In the genomic region with DNA sequence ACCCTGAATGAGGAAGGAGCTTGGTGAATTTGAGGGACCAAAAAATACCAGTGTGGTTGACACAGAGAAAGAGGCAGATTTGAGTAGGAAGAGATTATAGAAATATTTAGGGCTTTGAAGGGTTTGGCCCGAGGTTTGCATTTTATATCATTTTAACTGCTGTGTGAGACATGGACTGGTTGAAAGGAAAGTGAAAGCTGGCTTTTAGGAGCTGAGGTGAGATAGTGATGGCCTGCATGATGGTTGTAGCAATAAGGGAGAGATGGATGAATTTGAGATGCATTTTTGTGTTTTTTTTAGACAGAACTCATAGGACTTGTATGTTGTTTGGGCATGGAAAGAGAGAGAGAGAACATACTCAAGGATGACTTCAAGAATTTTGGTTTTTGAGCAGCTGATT, we compare ENCODE assay signal across 12 cellular contexts. TPM values are rescaled to one million over a fixed set of nuclear protein-coding genes. Genes with fewer than 3 reads are reported as not detected.
DNase-seq lines count a peak whose midpoint lies in the region; ATAC-seq and TF ChIP-seq lines count a peak whose summit lies in the region.
"Had no signal": no experiment of that assay in that cellular context is flagged by ENCODE, and none has a peak within 500 bp of the region (broad histone marks: within the 10 kb centered on the region; RNA-seq: fewer than 3 reads in every experiment).

No MANE protein-coding gene starts in this region.

- H3K9me2 ChIP-seq in Loucy (replicated peaks; ENCODE audit: low read depth, low read length) = no peaks in the 10 kb centered on the region

- no peak for DNase-seq in activated CD4-positive, CD25-positive, alpha-beta regulatory T cell treated with anti-CD3 and anti-CD28 coated beads, Interleukin-2, amount 50 U/mL, for 72 hours
- DNase-seq in osteocyte (ENCODE audit: extremely low spot score, unreplicated experiment) (no peak), CD14-positive monocyte (ENCODE audit: low spot score) (no peak), D341Med (ENCODE audit: low spot score) (no peak), COLO668 (lab: John Stamatoyannopoulos, UW; ENCODE audit: unreplicated experiment) (no peak)
- DNase-seq: DMS53, NCI-H1105 treated with DMSO at 0.1 percent for 48 hours, NCI-H774 had no signal

- H3K9ac ChIP-seq in Loucy (ENCODE audit: low read depth, low read length, poor library complexity, severe bottlenecking) = no peak overlapping the region
- H3K9ac ChIP-seq: neural progenitor cell had no signal

- H3K27me3 ChIP-seq in Loucy (ENCODE audit: insufficient read depth, low read length, poor library complexity, severe bottlenecking) = no peaks in the 10 kb centered on the region
- H3K27me3 ChIP-seq: neural progenitor cell had no signal

- no peaks in the 10 kb centered on the region for H3K79me2 ChIP-seq in Loucy (ENCODE audit: insufficient read depth, low read length)

- H4K20me1 ChIP-seq in Loucy (ENCODE audit: insufficient read depth, low read length, poor library complexity, severe bottlenecking) = no peaks in the 10 kb centered on the region

- H3K4me3 Mint-ChIP-seq in osteocyte (ENCODE audit: unreplicated experiment) (no peak overlapping the region), CD14-positive monocyte (no peak overlapping the region)
- H3K4me3 Mint-ChIP-seq: neural progenitor cell had no signal

- peak overlapping the region; percentile 23 for H3K4me2 ChIP-seq in Loucy (ENCODE audit: low read depth, low read length, poor library complexity, severe bottlenecking)
- H3K4me2 ChIP-seq: neural progenitor cell had no signal

- H3K4me3 ChIP-seq in Loucy (ENCODE audit: low read length, poor library complexity, severe bottlenecking) = peak overlapping the region; percentile 20
- H3K4me3 ChIP-seq: neural progenitor cell had no signal

- no peak for TF ChIP-seq CTCF in Loucy (conservative IDR thresholded peaks at IDR 0.05; ENCODE audit: low read length)
- TF ChIP-seq CTCF in osteocyte (IDR thresholded peaks at IDR 0.05) = no peak
- no peak for TF ChIP-seq CTCF in CD14-positive monocyte (IDR thresholded peaks at IDR 0.05)

- H3K9me3 Mint-ChIP-seq in osteocyte (ENCODE audit: unreplicated experiment) (peaks cover 5% of the 10 kb centered on the region), CD14-positive monocyte (peaks cover 0 to 8% (median 4%) of the 10 kb centered on the region in 7 donors)

- H3F3A ChIP-seq in Loucy (ENCODE audit: low read depth) = no peaks in the 10 kb centered on the region

- peak overlapping the region; percentile 28 for H3K27ac Mint-ChIP-seq in osteocyte (ENCODE audit: unreplicated experiment)
- H3K27ac Mint-ChIP-seq in CD14-positive monocyte = peak overlapping the region in 3 of 7 donors; percentile 2 to 43 (median 2)
- H3K27ac Mint-ChIP-seq: neural progenitor cell had no signal

- H3K4me1 Mint-ChIP-seq in osteocyte (ENCODE audit: unreplicated experiment) (peaks cover 12% of the 10 kb centered on the region), CD14-positive monocyte (peaks cover 9% of the 10 kb centered on the region)
- H3K4me1 Mint-ChIP-seq: neural progenitor cell had no signal

- peaks cover 10% of the 10 kb centered on the region for H3K36me3 Mint-ChIP-seq in osteocyte (ENCODE audit: unreplicated experiment)
- H3K36me3 Mint-ChIP-seq in CD14-positive monocyte = peaks cover 20 to 22% of the 10 kb centered on the region in 2 donors

- H3K9me3 ChIP-seq in Loucy (ENCODE audit: insufficient read depth, low read depth, low read length) = no peaks in the 10 kb centered on the region

- ATAC-seq in activated CD4-positive, CD25-positive, alpha-beta regulatory T cell treated with anti-CD3 and anti-CD28 coated beads, Interleukin-2, amount 50 U/mL, for 24 hours = peak; percentile 30 to 35
- ATAC-seq in HG02610 (IDR thresholded peaks at IDR 0.05; ENCODE audit: unreplicated experiment) = peak; percentile 55

- intact Hi-C loops in CD14-positive monocyte (cut with micrococcal nuclease) = no loop called here

- H2AFZ ChIP-seq in Loucy (ENCODE audit: low read length) = no peak overlapping the region; the same call in 1 of the 2 replicates
- H2AFZ ChIP-seq: neural progenitor cell had no signal

- no peaks in the 10 kb centered on the region for H3K36me3 ChIP-seq in Loucy (ENCODE audit: insufficient read depth, low read length)
- H3K36me3 ChIP-seq: neural progenitor cell had no signal

- no peaks in the 10 kb centered on the region for H3K4me1 ChIP-seq in Loucy (ENCODE audit: insufficient read depth, low read length, poor library complexity, severe bottlenecking)
- H3K4me1 ChIP-seq: neural progenitor cell had no signal

- H3K27me3 Mint-ChIP-seq in osteocyte (ENCODE audit: unreplicated experiment) = no peaks in the 10 kb centered on the region
- peaks cover 0 to 2% (median 2%) of the 10 kb centered on the region in 3 donors for H3K27me3 Mint-ChIP-seq in CD14-positive monocyte (ENCODE audit: low read depth in 3 of 3)

RNA-seq across cellular contexts. Expression of a gene that starts 21.7 kb away (rescaled TPM):
- total RNA-seq in osteocyte = 27.7 and 38.2 TPM in 2 replicates
- polyA plus RNA-seq in CD14-positive monocyte = 10 to 100 TPM in 1 of 2 donors, 1 to 10 TPM in 1; 6.2 to 14.7 TPM
